ENCODE assay signal across 2 cellular contexts in the genomic region with DNA sequence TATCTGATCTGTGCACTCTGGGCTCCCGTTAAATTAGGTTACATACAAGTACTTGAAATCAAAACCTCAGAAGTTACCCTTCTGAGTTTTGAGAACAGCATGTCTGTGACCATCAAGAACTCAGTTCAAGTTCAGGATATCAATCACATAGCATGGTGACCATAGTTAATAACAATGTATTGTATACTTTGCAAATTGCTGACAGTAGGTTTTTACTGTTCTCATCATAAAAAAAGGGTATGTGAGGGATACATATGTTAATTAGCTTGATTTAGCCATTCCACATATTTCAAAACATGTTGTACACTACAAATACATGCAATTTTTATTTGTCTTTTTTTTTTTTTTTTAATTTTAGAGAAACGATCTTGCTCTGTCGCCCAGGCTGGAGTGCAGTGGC.
TF ChIP-seq lines count a peak whose summit lies in the region.

No MANE protein-coding gene starts in this region.

TF ChIP-seq in A549, 52 proteins besides CTCF, POLR2A, EP300 and RAD21:
- TF ChIP-seq HEYL (CRISPR knock-in tag; IDR thresholded peaks at IDR 0.05) (no peak), MAFK (IDR thresholded peaks at IDR 0.05; ENCODE audit: partially characterized antibody) (peak; percentile 79)

TF ChIP-seq in K562, 482 proteins besides CTCF, POLR2A, EP300 and RAD21:
- TF ChIP-seq MAFG (tag; conservative IDR thresholded peaks at IDR 0.05) (peak; percentile 51), EP400 (IDR thresholded peaks at IDR 0.05) (no peak), MCM3 (IDR thresholded peaks at IDR 0.05) (no peak), MAFK (IDR thresholded peaks at IDR 0.05; ENCODE audit: low read length) (peak; percentile 35; the same call in 1 of the 2 replicates), ZNF316 (IDR thresholded peaks at IDR 0.05) (peak; percentile 81), C11orf30 (IDR thresholded peaks at IDR 0.05; ENCODE audit: low read depth) (peak; percentile 59; the same call in 1 of the 2 replicates), MAFF (IDR thresholded peaks at IDR 0.05; ENCODE audit: low read length) (peak; percentile 54)
TF ChIP-seq in K562: peak in this region for 5.
